14 cellular contexts compared by ENCODE assay signal in the genomic region with DNA sequence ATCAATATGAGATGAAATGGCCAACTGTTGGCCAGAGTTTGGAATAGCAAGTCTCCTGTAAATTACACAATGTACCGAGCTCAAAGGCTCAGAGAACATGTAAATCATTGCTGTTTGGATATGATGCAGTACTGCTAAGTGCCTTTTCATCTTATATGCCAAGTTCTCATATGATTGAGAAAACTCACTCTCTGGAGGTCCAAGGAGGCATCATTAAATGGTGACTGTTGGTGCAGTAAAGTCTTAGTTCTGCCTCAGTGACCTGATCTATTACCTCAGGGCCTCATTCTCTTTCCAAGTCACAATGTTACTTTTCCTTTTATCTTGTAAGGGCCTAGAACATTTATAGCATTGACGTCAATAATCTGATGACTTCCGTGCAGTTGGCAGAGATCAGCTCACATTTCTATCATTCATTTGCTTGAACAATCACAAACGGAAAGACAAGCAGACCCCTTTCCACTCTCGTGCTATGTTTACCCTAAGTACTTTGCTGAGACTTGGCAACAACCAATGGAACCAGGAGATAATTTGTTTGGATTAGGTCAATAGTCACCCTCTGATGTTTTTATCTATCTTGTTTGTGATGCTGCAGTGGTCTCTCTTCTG. TPM values are rescaled to one million over a fixed set of nuclear protein-coding genes. Genes with fewer than 3 reads are reported as not detected.
DNase-seq lines count a peak whose midpoint lies in the region; ATAC-seq, FAIRE-seq and TF ChIP-seq lines count a peak whose summit lies in the region.
"Had no signal": no experiment of that assay in that cellular context is flagged by ENCODE, and none has a peak within 500 bp of the region (broad histone marks: within the 10 kb centered on the region; RNA-seq: fewer than 3 reads in every experiment).

No MANE protein-coding gene starts in this region.

- intact Hi-C loops in thyroid gland (cut with DNase I): no loop called here

- in situ Hi-C loops in brain microvascular endothelial cell (cut with HindIII; ENCODE audit: low pct_ligation_motif_present, low sequenced_read_pairs): no loop called here

- H3K36me3 ChIP-seq in brain microvascular endothelial cell (replicated peaks) (no peaks in the 10 kb centered on the region), thyroid gland (no peaks in the 10 kb centered on the region)

- 26 to 27% methylated on average over 5 of the region's 5 CpGs for WGBS in thyroid gland, 2 donors

- TF ChIP-seq CTCF in brain microvascular endothelial cell (IDR thresholded peaks at IDR 0.05; ENCODE audit: low read depth, low read length, missing control alignments) (no peak), thyroid gland (IDR thresholded peaks at IDR 0.05) (peak in 1 of 6 experiments; percentile 8)

- no peaks in the 10 kb centered on the region for H3K27me3 ChIP-seq in brain microvascular endothelial cell (replicated peaks)
- H3K27me3 ChIP-seq in thyroid gland: no peaks in the 10 kb centered on the region

- H3K4me1 ChIP-seq in thyroid gland: peaks cover 10 to 12% of the 10 kb centered on the region in 2 donors

- peak; percentile 64 to 91 for DNase-seq in NCI-H1930 (lab: John Stamatoyannopoulos, UW)
- peak; percentile 39 for DNase-seq in brain microvascular endothelial cell
- DNase-seq in thyroid gland: no peak
- no peak for DNase-seq in activated CD4-positive, alpha-beta T cell treated with anti-CD3 and anti-CD28 coated beads for 1 hour
- DNase-seq in GM03348 (ENCODE audit: low spot score): no peak
- DNase-seq: activated CD8-positive, alpha-beta memory T cell treated with anti-CD3 and anti-CD28 coated beads for 24 hours; activated naive CD8-positive, alpha-beta T cell treated with anti-CD3 and anti-CD28 coated beads, Interleukin-2, amount 10 ng/mL, durations not matched to agents 7 days and 5 days; NCI-H2171; SK-N-SH had no signal

- peak; percentile 100 for FAIRE-seq in islet of Langerhans (lab: Jason Lieb, UNC)
- FAIRE-seq: endometrium, HTR-8/SVneo had no signal

- H3K4me3 ChIP-seq in brain microvascular endothelial cell (ENCODE audit: low read depth, low read length): no peak overlapping the region
- H3K4me3 ChIP-seq in thyroid gland (replicated peaks in 1 of 3): no peak overlapping the region
- H3K4me3 ChIP-seq: lung had no signal

- H3K27ac ChIP-seq in brain microvascular endothelial cell: peak overlapping the region; percentile 47
- peak overlapping the region in 2 of 3 donors; percentile 66 to 70 for H3K27ac ChIP-seq in thyroid gland

- no peak for TF ChIP-seq POLR2A in thyroid gland (IDR thresholded peaks at IDR 0.05)

- no peaks in the 10 kb centered on the region for H3K9me3 ChIP-seq in thyroid gland
- H3K9me3 ChIP-seq: SK-N-SH had no signal

- ATAC-seq in GM21390 (IDR thresholded peaks at IDR 0.05; ENCODE audit: unreplicated experiment): no peak

RNA-seq across cellular contexts. Expression of a gene that starts 32.6 kb away (rescaled TPM):
- 100 to 1,000 TPM in 3 of 4 donors, 10 to 100 TPM in 1; 37.9 to 453 (median 141) TPM for total RNA-seq in thyroid gland

Comparison
In these comparisons a context has a peak if more than half of its experiments do, and no peak if none do; other contexts are left out.
1. DNase-seq: peak in NCI-H1930 (2 of 2) and brain microvascular endothelial cell (single experiment); none in thyroid gland (0 of 2), activated CD4-positive, alpha-beta T cell treated with anti-CD3 and anti-CD28 coated beads for 1 hour (single experiment) and GM03348 (single experiment).